In genomic region chr2:3102081-3102914, GRCh38 we compare ENCODE assay signal across 17 cellular contexts.
A peak's percentile ranks its signal among the peaks of the same experiment; 100 is the strongest.
DNase-seq lines count a peak whose midpoint lies in the region; ATAC-seq and TF ChIP-seq lines count a peak whose summit lies in the region.
"Had no signal": no experiment of that assay in that cellular context is flagged by ENCODE, and none has a peak within 500 bp of the region (broad histone marks: within the 10 kb centered on the region; RNA-seq: fewer than 3 reads in every experiment).

No MANE protein-coding gene starts in this region.

- H3K4me1 Mint-ChIP-seq in natural killer cell treated with Interleukin-12 subunit alpha and Interleukin-12 subunit beta and Interleukin-15 and Interleukin-18, amount 100 ng/mL, for 72 hours (ENCODE audit: low read depth in 2 of 2), result peaks cover 0 to 14% of the 10 kb centered on the region in 2 donors
- H3K4me1 Mint-ChIP-seq in natural killer cell, result no peaks in the 10 kb centered on the region
- no peaks in the 10 kb centered on the region for H3K4me1 Mint-ChIP-seq in chondrocyte (ENCODE audit: low read depth)
- H3K4me1 Mint-ChIP-seq in activated T-cell treated with anti-CD3 and anti-CD28 coated beads, Interleukin-2, amount 50 U/mL, for 72 hours (ENCODE audit: low read depth), result peaks cover 7% of the 10 kb centered on the region

- no peak overlapping the region for H2BK15ac ChIP-seq in mesenchymal stem cell (ENCODE audit: low read depth, poor library complexity, severe bottlenecking)

- H3K9me3 Mint-ChIP-seq in natural killer cell treated with Interleukin-12 subunit alpha and Interleukin-12 subunit beta and Interleukin-15 and Interleukin-18, amount 100 ng/mL, for 72 hours, result no peaks in the 10 kb centered on the region
- no peaks in the 10 kb centered on the region for H3K9me3 Mint-ChIP-seq in natural killer cell
- no peaks in the 10 kb centered on the region for H3K9me3 Mint-ChIP-seq in chondrocyte (ENCODE audit: low read depth)
- no peaks in the 10 kb centered on the region for H3K9me3 Mint-ChIP-seq in activated T-cell treated with anti-CD3 and anti-CD28 coated beads, Interleukin-2, amount 50 U/mL, for 72 hours
- H3K9me3 Mint-ChIP-seq: CD4-positive, alpha-beta memory T cell had no signal

- H3K23ac ChIP-seq in mesenchymal stem cell (ENCODE audit: low read length in 2 of 2), result no peak overlapping the region

- TF ChIP-seq CTCF in natural killer cell (IDR thresholded peaks at IDR 0.05) (no peak), chondrocyte (IDR thresholded peaks at IDR 0.05) (no peak), thyroid gland (IDR thresholded peaks at IDR 0.05) (no peak)

- H2BK5ac ChIP-seq in mesenchymal stem cell (ENCODE audit: low read depth, low read length, poor library complexity, severe bottlenecking), result no peak overlapping the region

- no peak overlapping the region for H2BK120ac ChIP-seq in mesenchymal stem cell (ENCODE audit: low read depth, low read length)

- peak; percentile 21 to 26 for ATAC-seq in natural killer cell treated with Interleukin-12 subunit alpha and Interleukin-12 subunit beta and Interleukin-15 and Interleukin-18, amount 100 ng/mL, for 72 hours
- no peak for ATAC-seq in natural killer cell
- no peak for ATAC-seq in activated T-cell treated with anti-CD3 and anti-CD28 coated beads, Interleukin-2, amount 50 U/mL, for 72 hours (replicated peaks in 1 of 2)
- no peak for ATAC-seq in HG02623 (IDR thresholded peaks at IDR 0.05; ENCODE audit: unreplicated experiment)
- ATAC-seq: A549 had no signal

- H3K9ac ChIP-seq in mesenchymal stem cell (ENCODE audit: low read length), result no peak overlapping the region

- no peak for DNase-seq in natural killer cell treated with Interleukin-12 subunit alpha and Interleukin-12 subunit beta and Interleukin-15 and Interleukin-18, amount 100 ng/mL, for 72 hours (ENCODE audit: low spot score)
- DNase-seq in natural killer cell (no peak), chondrocyte (ENCODE audit: low spot score) (peak; percentile 93), mesenchymal stem cell (no peak), thyroid gland (peak; percentile 59 to 71), RKO (ENCODE audit: low spot score) (no peak)
- no peak for DNase-seq in activated T-cell treated with anti-CD3 and anti-CD28 coated beads, Interleukin-2, amount 50 U/mL, for 72 hours
- DNase-seq: CD4-positive, alpha-beta memory T cell; DMS79 treated with DMSO at 0.1 percent for 48 hours; GF-D8; KBM-7; NCI-H1436 treated with DMSO at 0.1 percent for 48 hours; NCI-H2107; NCI-H345; PC-9 had no signal

- H3K27ac Mint-ChIP-seq in natural killer cell treated with Interleukin-12 subunit alpha and Interleukin-12 subunit beta and Interleukin-15 and Interleukin-18, amount 100 ng/mL, for 72 hours, result no peak overlapping the region
- no peak overlapping the region for H3K27ac Mint-ChIP-seq in natural killer cell
- H3K27ac Mint-ChIP-seq in chondrocyte (ENCODE audit: unreplicated experiment), result no peak overlapping the region
- H3K27ac Mint-ChIP-seq in activated T-cell treated with anti-CD3 and anti-CD28 coated beads, Interleukin-2, amount 50 U/mL, for 72 hours, result no peak overlapping the region
- H3K27ac Mint-ChIP-seq: CD4-positive, alpha-beta memory T cell had no signal

- intact Hi-C loops in natural killer cell (cut with micrococcal nuclease) (no loop called here), thyroid gland (cut with DNase I) (no loop called here)

- H3K27me3 Mint-ChIP-seq in natural killer cell treated with Interleukin-12 subunit alpha and Interleukin-12 subunit beta and Interleukin-15 and Interleukin-18, amount 100 ng/mL, for 72 hours, result peaks cover 24 to 29% of the 10 kb centered on the region in 2 donors
- H3K27me3 Mint-ChIP-seq in natural killer cell (ENCODE audit: low read depth in 2 of 2) (peaks cover 15 to 36% of the 10 kb centered on the region in 2 donors), chondrocyte (ENCODE audit: low read depth) (peaks cover 6% of the 10 kb centered on the region)
- peaks cover 13% of the 10 kb centered on the region for H3K27me3 Mint-ChIP-seq in activated T-cell treated with anti-CD3 and anti-CD28 coated beads, Interleukin-2, amount 50 U/mL, for 72 hours (ENCODE audit: low read depth)

- WGBS in mesenchymal stem cell, result 95% methylated on average over 26 of the region's 30 CpGs
- 79 to 81% methylated on average over 19 to 24 of the region's 30 CpGs for WGBS in thyroid gland, 2 donors

- no peak overlapping the region for H2AFZ ChIP-seq in mesenchymal stem cell (ENCODE audit: low read depth, low read length)
- H2AFZ ChIP-seq: PC-9 had no signal

- H3K9me3 ChIP-seq in mesenchymal stem cell (ENCODE audit: control insufficient read depth, low read length), result no peaks in the 10 kb centered on the region
- H3K9me3 ChIP-seq in thyroid gland, result no peaks in the 10 kb centered on the region
- H3K9me3 ChIP-seq: A549 had no signal

- H3K14ac ChIP-seq in mesenchymal stem cell (ENCODE audit: low read length in 2 of 2), result no peak overlapping the region

- no peak overlapping the region for H2BK12ac ChIP-seq in mesenchymal stem cell (ENCODE audit: low read length in 2 of 2)

- no peaks in the 10 kb centered on the region for H3K79me1 ChIP-seq in mesenchymal stem cell (replicated peaks; ENCODE audit: low read length, poor library complexity, severe bottlenecking)

- H4K91ac ChIP-seq in mesenchymal stem cell (ENCODE audit: low read length), result peak overlapping the region; percentile 34

- H3K27ac ChIP-seq in mesenchymal stem cell (ENCODE audit: low read length, poor library complexity, severe bottlenecking), result no peak overlapping the region
- peak overlapping the region in 2 of 3 donors; percentile 18 to 56 for H3K27ac ChIP-seq in thyroid gland
- H3K27ac ChIP-seq: A549, PC-9 had no signal

- H3K4me3 Mint-ChIP-seq in natural killer cell treated with Interleukin-12 subunit alpha and Interleukin-12 subunit beta and Interleukin-15 and Interleukin-18, amount 100 ng/mL, for 72 hours, result no peak overlapping the region
- no peak overlapping the region for H3K4me3 Mint-ChIP-seq in natural killer cell
- H3K4me3 Mint-ChIP-seq in chondrocyte (ENCODE audit: unreplicated experiment), result no peak overlapping the region
- H3K4me3 Mint-ChIP-seq in activated T-cell treated with anti-CD3 and anti-CD28 coated beads, Interleukin-2, amount 50 U/mL, for 72 hours, result no peak overlapping the region
- H3K4me3 Mint-ChIP-seq: CD4-positive, alpha-beta memory T cell had no signal

- no peak overlapping the region for H3K4me2 ChIP-seq in mesenchymal stem cell (ENCODE audit: low read length, poor library complexity, severe bottlenecking)
- H3K4me2 ChIP-seq: A549, PC-9 had no signal

- H4K8ac ChIP-seq in mesenchymal stem cell (ENCODE audit: low read length), result no peak overlapping the region

- no peak overlapping the region for H3K18ac ChIP-seq in mesenchymal stem cell (ENCODE audit: low read depth in 1 of 2, low read length in 2 of 2)

- H3K4ac ChIP-seq in mesenchymal stem cell (ENCODE audit: low read depth in 1 of 2, low read length in 2 of 2), result no peak overlapping the region

- no peaks in the 10 kb centered on the region for H3K4me1 ChIP-seq in mesenchymal stem cell (ENCODE audit: control insufficient read depth, insufficient read depth, low read depth, low read length)
- peaks cover 19 to 25% of the 10 kb centered on the region in 2 donors for H3K4me1 ChIP-seq in thyroid gland
- H3K4me1 ChIP-seq: A549 had no signal

- no peak overlapping the region for H2AK5ac ChIP-seq in mesenchymal stem cell (ENCODE audit: low read length, severe bottlenecking)

- H3K27me3 ChIP-seq in mesenchymal stem cell (ENCODE audit: control insufficient read depth in 1 of 2, insufficient read depth in 1 of 2, low read length in 2 of 2), result peaks cover 0 to 5% of the 10 kb centered on the region in 2 experiments
- H3K27me3 ChIP-seq in thyroid gland, result no peaks in the 10 kb centered on the region

- no peaks in the 10 kb centered on the region for H3K36me3 Mint-ChIP-seq in natural killer cell treated with Interleukin-12 subunit alpha and Interleukin-12 subunit beta and Interleukin-15 and Interleukin-18, amount 100 ng/mL, for 72 hours
- no peaks in the 10 kb centered on the region for H3K36me3 Mint-ChIP-seq in natural killer cell
- peaks cover 2% of the 10 kb centered on the region for H3K36me3 Mint-ChIP-seq in chondrocyte (ENCODE audit: low read depth)
- no peaks in the 10 kb centered on the region for H3K36me3 Mint-ChIP-seq in activated T-cell treated with anti-CD3 and anti-CD28 coated beads, Interleukin-2, amount 50 U/mL, for 72 hours (ENCODE audit: insufficient read depth in 2 of 2)
- H3K36me3 Mint-ChIP-seq: CD4-positive, alpha-beta memory T cell had no signal

- H3K4me3 ChIP-seq in mesenchymal stem cell (ENCODE audit: insufficient read depth in 1 of 2, low read depth in 1 of 2, low read length in 2 of 2) (no peak overlapping the region), thyroid gland (replicated peaks in 1 of 3) (no peak overlapping the region)
- H3K4me3 ChIP-seq: A549, PC-9 had no signal

- no peak for TF ChIP-seq POLR2A in thyroid gland (IDR thresholded peaks at IDR 0.05)

- H3K36me3 ChIP-seq in mesenchymal stem cell (ENCODE audit: control insufficient read depth in 1 of 2, insufficient read depth in 2 of 2, low read depth in 1 of 2, low read length in 2 of 2), result no peaks in the 10 kb centered on the region
- H3K36me3 ChIP-seq in thyroid gland, result no peaks in the 10 kb centered on the region

Comparison
In these comparisons a context has a peak if more than half of its experiments do, and no peak if none do; other contexts are left out.
1. ATAC-seq: peak in natural killer cell treated with Interleukin-12 subunit alpha and Interleukin-12 subunit beta and Interleukin-15 and Interleukin-18, amount 100 ng/mL, for 72 hours (2 of 2); none in natural killer cell (0 of 3), activated T-cell treated with anti-CD3 and anti-CD28 coated beads, Interleukin-2, amount 50 U/mL, for 72 hours (0 of 2) and HG02623 (single experiment).
2. DNase-seq: peak in chondrocyte (single experiment) and thyroid gland (2 of 2); none in natural killer cell treated with Interleukin-12 subunit alpha and Interleukin-12 subunit beta and Interleukin-15 and Interleukin-18, amount 100 ng/mL, for 72 hours (single experiment), natural killer cell (single experiment), mesenchymal stem cell (single experiment), activated T-cell treated with anti-CD3 and anti-CD28 coated beads, Interleukin-2, amount 50 U/mL, for 72 hours (0 of 2) and RKO (single experiment).